In genomic region chr13:21837841-21838551, GRCh38 we compare ENCODE assay signal across 18 cellular contexts.
DNase-seq lines count a peak whose midpoint lies in the region; ATAC-seq and TF ChIP-seq lines count a peak whose summit lies in the region.
"Had no signal": no experiment of that assay in that cellular context is flagged by ENCODE, and none has a peak within 500 bp of the region (broad histone marks: within the 10 kb centered on the region; RNA-seq: fewer than 3 reads in every experiment).

No MANE protein-coding gene starts in this region.

- no peaks in the 10 kb centered on the region for H3K36me3 ChIP-seq in GM23338 (ENCODE audit: insufficient read depth)
- H3K36me3 ChIP-seq: Peyer's patch had no signal

- H3K4me2 ChIP-seq in GM23338: no peak overlapping the region

- TF ChIP-seq CTCF in GM23338 (conservative IDR thresholded peaks at IDR 0.05; ENCODE audit: low read depth in 2 of 2): peak in 1 of 2 experiments; percentile 48; a peak in 2 of 4 replicates
- TF ChIP-seq CTCF in fibroblast of villous mesenchyme (IDR thresholded peaks at IDR 0.05; ENCODE audit: insufficient read depth, low read depth, low read length): no peak
- peak; percentile 46 for TF ChIP-seq CTCF in type B pancreatic cell (conservative IDR thresholded peaks at IDR 0.05)

- H3F3A ChIP-seq in GM23338 (replicated peaks; ENCODE audit: low read depth): no peaks in the 10 kb centered on the region

- no peak; the same call in 2 of the 3 replicates for ATAC-seq in GM23338
- ATAC-seq in activated naive CD4-positive, alpha-beta T cell treated with anti-CD3 and anti-CD28 coated beads, Interleukin-2, amount 50 U/mL, for 72 hours: no peak
- ATAC-seq: right cardiac atrium had no signal

- H3K27ac ChIP-seq in GM23338 (ENCODE audit: low read depth): no peak overlapping the region
- H3K27ac ChIP-seq: Peyer's patch had no signal

- no peak overlapping the region for H2AFZ ChIP-seq in GM23338

- no peak for TF ChIP-seq POLR2A in erythroblast (IDR thresholded peaks at IDR 0.05; ENCODE audit: low read length)

- H3K27ac Mint-ChIP-seq in GM23338 (no peak overlapping the region), type B pancreatic cell (peak overlapping the region; percentile 47)
- no peak overlapping the region for H3K27ac Mint-ChIP-seq in activated naive CD4-positive, alpha-beta T cell treated with anti-CD3 and anti-CD28 coated beads, Interleukin-2, amount 50 U/mL, for 72 hours
- H3K27ac Mint-ChIP-seq: activated CD4-positive, alpha-beta memory T cell treated with anti-CD3 and anti-CD28 coated beads for 36 hours had no signal

- H3K4me1 Mint-ChIP-seq in GM23338 (peaks cover 14% of the 10 kb centered on the region), type B pancreatic cell (ENCODE audit: unreplicated experiment) (peaks cover 18% of the 10 kb centered on the region)
- H3K4me1 Mint-ChIP-seq: naive B cell had no signal

- no peaks in the 10 kb centered on the region for H3K27me3 ChIP-seq in GM23338 (ENCODE audit: insufficient read depth)
- H3K27me3 ChIP-seq: Peyer's patch had no signal

- DNase-seq in GM23338 (ENCODE audit: low spot score) (peak; percentile 57), NCI-H748 (lab: John Stamatoyannopoulos, UW; ENCODE audit: unreplicated experiment) (peak; percentile 96), fibroblast of villous mesenchyme (ENCODE audit: low read depth) (peak; percentile 68), type B pancreatic cell (ENCODE audit: extremely low spot score, unreplicated experiment) (no peak), erythroblast (lab: John Stamatoyannopoulos, UW) (no peak)
- no peak for DNase-seq in activated CD4-positive, alpha-beta T cell treated with anti-CD3 and anti-CD28 coated beads for 48 hours
- DNase-seq in activated naive CD4-positive, alpha-beta T cell treated with anti-CD3 and anti-CD28 coated beads, Interleukin-2, amount 50 U/mL, for 72 hours (ENCODE audit: low spot score in 2 of 2): no peak
- DNase-seq: activated CD4-positive, alpha-beta memory T cell treated with anti-CD3 and anti-CD28 coated beads for 36 hours; activated gamma-delta T cell treated with Interleukin-2 at 50 U/mL for 16 hours; COR-L47; glutamatergic neuron; KG1; left cardiac atrium; naive B cell; NCI-H2081 treated with DMSO at 0.1 percent for 48 hours; Peyer's patch; right cardiac atrium; substantia nigra had no signal

- H3K4me1 ChIP-seq in GM23338 (ENCODE audit: insufficient read depth): 0 out of 2 replicates have a peak, but pooled peaks cover 4% of the 10 kb centered on the region
- H3K4me1 ChIP-seq: Peyer's patch had no signal

- H3K9me2 ChIP-seq in GM23338 (ENCODE audit: insufficient read depth): no peaks in the 10 kb centered on the region

- H3K4me3 Mint-ChIP-seq in GM23338 (no peak overlapping the region), type B pancreatic cell (no peak overlapping the region)
- H3K4me3 Mint-ChIP-seq: activated CD4-positive, alpha-beta memory T cell treated with anti-CD3 and anti-CD28 coated beads for 36 hours had no signal

- H3K36me3 Mint-ChIP-seq in GM23338 (ENCODE audit: low read depth) (no peaks in the 10 kb centered on the region), type B pancreatic cell (no peaks in the 10 kb centered on the region)
- no peaks in the 10 kb centered on the region for H3K36me3 Mint-ChIP-seq in activated naive CD4-positive, alpha-beta T cell treated with anti-CD3 and anti-CD28 coated beads, Interleukin-2, amount 50 U/mL, for 72 hours
- H3K36me3 Mint-ChIP-seq: activated CD4-positive, alpha-beta memory T cell treated with anti-CD3 and anti-CD28 coated beads for 36 hours; naive B cell had no signal

- H4K20me1 ChIP-seq in GM23338 (replicated peaks; ENCODE audit: insufficient read depth): no peaks in the 10 kb centered on the region

- H3K9me3 Mint-ChIP-seq in GM23338 (peaks cover under 1% of the 10 kb centered on the region; the same call in 1 of the 3 replicates), type B pancreatic cell (no peaks in the 10 kb centered on the region)
- peaks cover 0 to 6% of the 10 kb centered on the region in 2 donors for H3K9me3 Mint-ChIP-seq in activated naive CD4-positive, alpha-beta T cell treated with anti-CD3 and anti-CD28 coated beads, Interleukin-2, amount 50 U/mL, for 72 hours
- H3K9me3 Mint-ChIP-seq: activated CD4-positive, alpha-beta memory T cell treated with anti-CD3 and anti-CD28 coated beads for 36 hours had no signal

- H3K27me3 Mint-ChIP-seq in GM23338 (ENCODE audit: insufficient read depth, low read depth, poor library complexity) (no peaks in the 10 kb centered on the region), type B pancreatic cell (no peaks in the 10 kb centered on the region)
- H3K27me3 Mint-ChIP-seq: activated CD4-positive, alpha-beta memory T cell treated with anti-CD3 and anti-CD28 coated beads for 36 hours had no signal

- H3K4me3 ChIP-seq in GM23338 (no peak overlapping the region), fibroblast of villous mesenchyme (ENCODE audit: low read depth, low read length) (no peak overlapping the region)
- H3K4me3 ChIP-seq: Peyer's patch had no signal

- no peaks in the 10 kb centered on the region for H3K79me2 ChIP-seq in GM23338 (replicated peaks; ENCODE audit: insufficient read depth)

TF ChIP-seq in GM23338, 12 proteins besides CTCF, POLR2A, EP300 and RAD21 (continues in another document):
- TF ChIP-seq POLR2AphosphoS5 (IDR thresholded peaks at IDR 0.05; ENCODE audit: low read depth): no peak
- no peak for TF ChIP-seq ZNF462 (CRISPR knock-in tag; IDR thresholded peaks at IDR 0.05)
- TF ChIP-seq NANOG (IDR thresholded peaks at IDR 0.05; ENCODE audit: borderline replicate concordance): no peak

Comparison
In these comparisons a context has a peak if more than half of its experiments do, and no peak if none do; other contexts are left out.
1. DNase-seq: peak in GM23338 (single experiment), NCI-H748 (single experiment) and fibroblast of villous mesenchyme (single experiment); none in type B pancreatic cell (single experiment), activated CD4-positive, alpha-beta T cell treated with anti-CD3 and anti-CD28 coated beads for 48 hours (single experiment), erythroblast (0 of 2) and activated naive CD4-positive, alpha-beta T cell treated with anti-CD3 and anti-CD28 coated beads, Interleukin-2, amount 50 U/mL, for 72 hours (0 of 2).